In genomic region chr4:142036795-142037583, GRCh38 we compare ENCODE assay signal across 17 cellular contexts.
DNase-seq lines count a peak whose midpoint lies in the region; FAIRE-seq and TF ChIP-seq lines count a peak whose summit lies in the region.
"Had no signal": no experiment of that assay in that cellular context is flagged by ENCODE, and none has a peak within 500 bp of the region (broad histone marks: within the 10 kb centered on the region; RNA-seq: fewer than 3 reads in every experiment).

No MANE protein-coding gene starts in this region.

- DNase-seq in AG20443 (ENCODE audit: low spot score): peak; percentile 16
- DNase-seq in HPDE6-E6E7 (ENCODE audit: extremely low spot score): peak; percentile 12
- DNase-seq in bronchial epithelial cell (ENCODE audit: low read depth): peak; percentile 89
- peak; percentile 48 for DNase-seq in kidney epithelial cell (ENCODE audit: low read depth)
- DNase-seq in tibial nerve (ENCODE audit: low spot score in 2 of 2): no peak
- no peak for DNase-seq in activated naive CD4-positive, alpha-beta T cell (lab: John Stamatoyannopoulos, UW)
- DNase-seq in immature natural killer cell: no peak
- DNase-seq in MV-4-11 (lab: John Stamatoyannopoulos, UW): no peak
- DNase-seq: activated naive CD8-positive, alpha-beta T cell treated with anti-CD3 and anti-CD28 coated beads, Interleukin-2, amount 50 U/mL, for 24 hours; cerebellar nuclear complex; DMS153; NCI-H526; PC-9; stimulated activated CD4-positive, alpha-beta T cell treated with anti-CD3 and anti-CD28 coated beads, Interleukin-2, amount 100 ng/mL, for 24 hours had no signal

- no peak for FAIRE-seq in bronchial epithelial cell (lab: Jason Lieb, UNC)

- TF ChIP-seq CTCF in bronchial epithelial cell (IDR thresholded peaks at IDR 0.05; ENCODE audit: insufficient read depth, low read length, severe bottlenecking): no peak
- TF ChIP-seq CTCF in kidney epithelial cell (IDR thresholded peaks at IDR 0.05; ENCODE audit: insufficient read depth, low read length, poor library complexity, severe bottlenecking): no peak
- no peak for TF ChIP-seq CTCF in tibial nerve (IDR thresholded peaks at IDR 0.05)

- H3K36me3 Mint-ChIP-seq in immature natural killer cell: no peaks in the 10 kb centered on the region

- peaks cover 0 to 2% (median 0%) of the 10 kb centered on the region in 3 donors for H3K27me3 Mint-ChIP-seq in immature natural killer cell (ENCODE audit: low read depth in 3 of 3)
- H3K27me3 Mint-ChIP-seq: activated naive CD8-positive, alpha-beta T cell treated with anti-CD3 and anti-CD28 coated beads, Interleukin-2, amount 50 U/mL, for 24 hours; B cell had no signal

- no peaks in the 10 kb centered on the region for H3K9me3 ChIP-seq in tibial nerve
- H3K9me3 ChIP-seq: right atrium auricular region had no signal

- TF ChIP-seq POLR2A in tibial nerve (IDR thresholded peaks at IDR 0.05): no peak

- H3K36me3 ChIP-seq in bronchial epithelial cell (ENCODE audit: control insufficient read depth, insufficient read depth, low read length) (no peaks in the 10 kb centered on the region), kidney epithelial cell (ENCODE audit: control insufficient read depth, insufficient read depth, low read length) (no peaks in the 10 kb centered on the region), tibial nerve (no peaks in the 10 kb centered on the region)
- H3K36me3 ChIP-seq: right atrium auricular region had no signal

- H3K4me3 Mint-ChIP-seq in immature natural killer cell: no peak overlapping the region
- H3K4me3 Mint-ChIP-seq: activated naive CD8-positive, alpha-beta T cell treated with anti-CD3 and anti-CD28 coated beads, Interleukin-2, amount 50 U/mL, for 24 hours; B cell had no signal

- no peak for TF ChIP-seq EP300 in tibial nerve (IDR thresholded peaks at IDR 0.05)

- WGBS in tibial nerve, 2 donors: 80 to 81% methylated on average over 4 of the region's 4 CpGs

- H3K27ac ChIP-seq in tibial nerve: no peak overlapping the region
- H3K27ac ChIP-seq: PC-9, right atrium auricular region, VCaP had no signal

- H3K27me3 ChIP-seq in bronchial epithelial cell (ENCODE audit: control insufficient read depth, insufficient read depth, low read length) (no peaks in the 10 kb centered on the region), kidney epithelial cell (ENCODE audit: control insufficient read depth, insufficient read depth, low read length) (no peaks in the 10 kb centered on the region), tibial nerve (no peaks in the 10 kb centered on the region)
- H3K27me3 ChIP-seq: right atrium auricular region had no signal

- no peak overlapping the region for H3K27ac Mint-ChIP-seq in immature natural killer cell
- H3K27ac Mint-ChIP-seq: activated naive CD8-positive, alpha-beta T cell treated with anti-CD3 and anti-CD28 coated beads, Interleukin-2, amount 50 U/mL, for 24 hours; B cell had no signal

- H3K4me1 ChIP-seq in tibial nerve: no peaks in the 10 kb centered on the region
- H3K4me1 ChIP-seq: right atrium auricular region had no signal

- H3K4me3 ChIP-seq in bronchial epithelial cell (ENCODE audit: low read depth, low read length) (no peak overlapping the region), kidney epithelial cell (ENCODE audit: low read depth, low read length) (no peak overlapping the region), tibial nerve (no peak overlapping the region)
- H3K4me3 ChIP-seq: PC-9, right atrium auricular region had no signal

- H3K9me3 Mint-ChIP-seq in immature natural killer cell: peaks cover 0 to 6% (median under 1%) of the 10 kb centered on the region in 6 donors
- H3K9me3 Mint-ChIP-seq: activated naive CD8-positive, alpha-beta T cell treated with anti-CD3 and anti-CD28 coated beads, Interleukin-2, amount 50 U/mL, for 24 hours had no signal

- peaks cover 0 to 5% of the 10 kb centered on the region in 2 donors for H3K4me1 Mint-ChIP-seq in immature natural killer cell
- H3K4me1 Mint-ChIP-seq: B cell had no signal

Comparison
In these comparisons a context has a peak if more than half of its experiments do, and no peak if none do; other contexts are left out.
1. DNase-seq: peak in AG20443 (single experiment), HPDE6-E6E7 (single experiment), bronchial epithelial cell (single experiment) and kidney epithelial cell (single experiment); none in tibial nerve (0 of 2), activated naive CD4-positive, alpha-beta T cell (0 of 4), immature natural killer cell (0 of 3) and MV-4-11 (single experiment).